In genomic region chr11:62502030-62502730, GRCh38 we compare ENCODE assay signal across 12 cellular contexts. TPM values are rescaled to one million over a fixed set of nuclear protein-coding genes. Genes with fewer than 3 reads are reported as not detected.
DNase-seq lines count a peak whose midpoint lies in the region; ATAC-seq and TF ChIP-seq lines count a peak whose summit lies in the region.
"Had no signal": no experiment of that assay in that cellular context is flagged by ENCODE, and none has a peak within 500 bp of the region (broad histone marks: within the 10 kb centered on the region; RNA-seq: fewer than 3 reads in every experiment).

No MANE protein-coding gene starts in this region.

- DNase-seq in IMR-90 (no peak), lung (ENCODE audit: low spot score) (no peak), superior temporal gyrus (ENCODE audit: extremely low spot score) (no peak)
- DNase-seq in central memory CD8-positive, alpha-beta T cell (ENCODE audit: low spot score in 2 of 2): no peak
- DNase-seq in activated T-cell treated with anti-CD3 and anti-CD28 coated beads, Interleukin-2, amount 50 U/mL, for 72 hours: no peak
- DNase-seq: NCI-H1105 treated with DMSO at 0.1 percent for 48 hours, NCI-H526, WERI-Rb-1 had no signal

- no peak for TF ChIP-seq RAD21 in IMR-90 (IDR thresholded peaks at IDR 0.05; ENCODE audit: low read length)

- intact Hi-C loops in IMR-90 (cut with micrococcal nuclease): no loop called here

- H3K9ac ChIP-seq in IMR-90 (ENCODE audit: low read depth, low read length): no peak overlapping the region
- peak overlapping the region; percentile 16 to 21 for H3K9ac ChIP-seq in stomach smooth muscle (ENCODE audit: low read length in 2 of 2)

- no peak overlapping the region for H3K4me2 ChIP-seq in IMR-90 (ENCODE audit: low read depth, low read length)

- H3K27me3 ChIP-seq in IMR-90 (ENCODE audit: control insufficient read depth, insufficient read depth, low read length): no peaks in the 10 kb centered on the region
- no peaks in the 10 kb centered on the region for H3K27me3 ChIP-seq in lung (ENCODE audit: control insufficient read depth, insufficient read depth)
- H3K27me3 ChIP-seq in stomach smooth muscle (ENCODE audit: control insufficient read depth in 1 of 2, insufficient read depth in 2 of 2, low read length in 2 of 2): no peaks in the 10 kb centered on the region
- H3K27me3 ChIP-seq: SJSA1 had no signal

- ATAC-seq in IMR-90 (ENCODE audit: low read depth) (no peak), lung (ENCODE audit: insufficient read depth, low FRiP score) (no peak), GM21576 (IDR thresholded peaks at IDR 0.05; ENCODE audit: unreplicated experiment) (no peak), GM18519 (IDR thresholded peaks at IDR 0.05; ENCODE audit: low FRiP score, unreplicated experiment) (no peak)
- no peak for ATAC-seq in central memory CD8-positive, alpha-beta T cell (replicated peaks; ENCODE audit: extremely low read depth, poor library complexity, severe bottlenecking)
- ATAC-seq in activated T-cell treated with anti-CD3 and anti-CD28 coated beads, Interleukin-2, amount 50 U/mL, for 72 hours (replicated peaks in 1 of 2): no peak

- H3K9me3 Mint-ChIP-seq in central memory CD8-positive, alpha-beta T cell: no peaks in the 10 kb centered on the region
- no peaks in the 10 kb centered on the region for H3K9me3 Mint-ChIP-seq in activated T-cell treated with anti-CD3 and anti-CD28 coated beads, Interleukin-2, amount 50 U/mL, for 72 hours

- POLR2A ChIA-PET in IMR-90 (lab: Charles Lee; ENCODE audit: unreplicated experiment): no interaction called here

- peaks cover 1 to 5% of the 10 kb centered on the region in 2 experiments; a peak in 1 of 4 replicates for H3K79me1 ChIP-seq in IMR-90 (ENCODE audit: low read depth in 1 of 2, low read length in 2 of 2)

- H4K8ac ChIP-seq in IMR-90 (ENCODE audit: low read depth in 2 of 2, low read length in 2 of 2): 0 out of 4 replicates have a peak overlapping the region, but pooled peaks of 1 of the 2 experiments have one; percentile 4

- no peak overlapping the region for H4K5ac ChIP-seq in IMR-90 (ENCODE audit: low read depth, low read length)

- H2BK20ac ChIP-seq in IMR-90 (ENCODE audit: low read depth, low read length): no peak overlapping the region

- H3K9me1 ChIP-seq in IMR-90 (ENCODE audit: insufficient read depth, low read length): peaks cover 9% of the 10 kb centered on the region

- no peak overlapping the region for H2AK5ac ChIP-seq in IMR-90 (ENCODE audit: low read depth, low read length)

- H3K36me3 ChIP-seq in IMR-90 (ENCODE audit: control insufficient read depth, insufficient read depth, low read length) (no peaks in the 10 kb centered on the region), lung (ENCODE audit: control insufficient read depth in 2 of 2, insufficient read depth in 2 of 2, low read length in 2 of 2) (no peaks in the 10 kb centered on the region), stomach smooth muscle (ENCODE audit: control insufficient read depth in 2 of 2, insufficient read depth in 2 of 2, low read length in 2 of 2) (no peaks in the 10 kb centered on the region)
- H3K36me3 ChIP-seq: SJSA1, WERI-Rb-1 had no signal

- peak overlapping the region; percentile 42; the same call in 1 of the 2 replicates for H3K23ac ChIP-seq in IMR-90 (ENCODE audit: low read depth, low read length)

- CTCF ChIA-PET in IMR-90 (lab: Yijun Ruan, JAX): no interaction called here

- WGBS in IMR-90 (ENCODE audit: extremely low coverage in 2 of 2, insufficient read length in 1 of 2), 2 experiments: no CpG with 5 or more reads among the region's 10 CpGs
- 19 to 21% methylated on average over 10 of the region's 10 CpGs for WGBS in lung, 2 donors

- no peak overlapping the region for H3K56ac ChIP-seq in IMR-90 (ENCODE audit: extremely low read depth, insufficient read depth, low read length)

- TF ChIP-seq CTCF in IMR-90 (conservative IDR thresholded peaks at IDR 0.05; ENCODE audit: low read depth, low read length): no peak
- TF ChIP-seq CTCF in lung (IDR thresholded peaks at IDR 0.05; ENCODE audit: control extremely low read depth, extremely low read depth): no peak

- BruUV-seq in IMR-90 (replicated peaks; lab: Mats Ljungman, UMichigan): no TSS peak

- H3K36me3 Mint-ChIP-seq in central memory CD8-positive, alpha-beta T cell (ENCODE audit: insufficient read depth): peaks cover 4% of the 10 kb centered on the region
- H3K36me3 Mint-ChIP-seq in activated T-cell treated with anti-CD3 and anti-CD28 coated beads, Interleukin-2, amount 50 U/mL, for 72 hours (ENCODE audit: insufficient read depth in 2 of 2): no peaks in the 10 kb centered on the region

- TF ChIP-seq POLR2A in IMR-90 (IDR thresholded peaks at IDR 0.05; ENCODE audit: low read depth, low read length): no peak

- H3K27ac ChIP-seq in IMR-90 (ENCODE audit: insufficient read depth, low read length): no peak overlapping the region
- H3K27ac ChIP-seq in lung (ENCODE audit: low read depth in 1 of 2, low read length in 1 of 2): peak overlapping the region; percentile 60 to 77
- H3K27ac ChIP-seq in stomach smooth muscle (ENCODE audit: low read length): peak overlapping the region; percentile 76
- H3K27ac ChIP-seq: SJSA1, WERI-Rb-1 had no signal

- H4K20me1 ChIP-seq in IMR-90 (ENCODE audit: insufficient read depth, low read length): no peaks in the 10 kb centered on the region

- peak overlapping the region; percentile 3 for H3K27ac Mint-ChIP-seq in central memory CD8-positive, alpha-beta T cell (ENCODE audit: low read depth)
- no peak overlapping the region for H3K27ac Mint-ChIP-seq in activated T-cell treated with anti-CD3 and anti-CD28 coated beads, Interleukin-2, amount 50 U/mL, for 72 hours

- no peak overlapping the region for H3K4me3 Mint-ChIP-seq in central memory CD8-positive, alpha-beta T cell
- H3K4me3 Mint-ChIP-seq in activated T-cell treated with anti-CD3 and anti-CD28 coated beads, Interleukin-2, amount 50 U/mL, for 72 hours: no peak overlapping the region

- H3K4me1 Mint-ChIP-seq in central memory CD8-positive, alpha-beta T cell: peaks cover 13% of the 10 kb centered on the region
- peaks cover 5% of the 10 kb centered on the region for H3K4me1 Mint-ChIP-seq in activated T-cell treated with anti-CD3 and anti-CD28 coated beads, Interleukin-2, amount 50 U/mL, for 72 hours (ENCODE audit: low read depth)

- H4K91ac ChIP-seq in IMR-90 (ENCODE audit: insufficient read depth, low read depth, low read length): no peak overlapping the region

- no peak overlapping the region for H3K14ac ChIP-seq in IMR-90 (replicated peaks; ENCODE audit: low read depth, low read length)

- peak overlapping the region; percentile 40; the same call in 1 of the 2 replicates for H3K4ac ChIP-seq in IMR-90 (ENCODE audit: low read depth, low read length)

- H2BK15ac ChIP-seq in IMR-90 (ENCODE audit: low read depth, low read length): no peak overlapping the region

- in situ Hi-C loops in IMR-90 (cut with MboI; ENCODE audit: low sequenced_read_pairs): no loop called here

- no peaks in the 10 kb centered on the region for H3K27me3 Mint-ChIP-seq in central memory CD8-positive, alpha-beta T cell
- peaks cover 17% of the 10 kb centered on the region for H3K27me3 Mint-ChIP-seq in activated T-cell treated with anti-CD3 and anti-CD28 coated beads, Interleukin-2, amount 50 U/mL, for 72 hours (ENCODE audit: low read depth)

- H3K18ac ChIP-seq in IMR-90 (ENCODE audit: low read depth, low read length): no peak overlapping the region

- H3K4me3 ChIP-seq in IMR-90 (ENCODE audit: insufficient read depth, low read depth, low read length) (no peak overlapping the region), lung (no peak overlapping the region), stomach smooth muscle (ENCODE audit: low read length in 2 of 2) (peak overlapping the region in 1 of 2 donors; percentile 49)
- H3K4me3 ChIP-seq: SJSA1 had no signal

- H2AFZ ChIP-seq in IMR-90 (replicated peaks; ENCODE audit: low read length, poor library complexity): peak overlapping the region; percentile 40

- no peak overlapping the region for H2BK5ac ChIP-seq in IMR-90 (ENCODE audit: low read depth, low read length, poor library complexity, severe bottlenecking)

- dilution Hi-C loops in IMR-90 (cut with HindIII; ENCODE audit: low sequenced_read_pairs, unreplicated experiment): no loop called here

- peak overlapping the region; percentile 10 for H2AK9ac ChIP-seq in IMR-90 (replicated peaks; ENCODE audit: low read depth, low read length, poor library complexity)

- H3K9me3 ChIP-seq in IMR-90 (ENCODE audit: control insufficient read depth, insufficient read depth, low read length): no peaks in the 10 kb centered on the region
- H3K9me3 ChIP-seq in lung (ENCODE audit: control insufficient read depth in 2 of 2, insufficient read depth in 1 of 2, low read length in 1 of 2): no peaks in the 10 kb centered on the region
- H3K9me3 ChIP-seq in stomach smooth muscle (ENCODE audit: control insufficient read depth in 2 of 2, low read length in 2 of 2): no peaks in the 10 kb centered on the region
- H3K9me3 ChIP-seq: SJSA1 had no signal

- H2BK120ac ChIP-seq in IMR-90 (ENCODE audit: low read depth, low read length): no peak overlapping the region

- H3K4me1 ChIP-seq in IMR-90 (ENCODE audit: control insufficient read depth, insufficient read depth, low read length): peaks cover 12% of the 10 kb centered on the region
- H3K4me1 ChIP-seq in lung (ENCODE audit: control insufficient read depth in 2 of 2, insufficient read depth in 2 of 2, low read length in 2 of 2): peaks cover 13 to 23% of the 10 kb centered on the region in 2 donors
- H3K4me1 ChIP-seq in stomach smooth muscle (ENCODE audit: control insufficient read depth, insufficient read depth, low read length): peaks cover 67% of the 10 kb centered on the region

TF ChIP-seq in IMR-90, 13 proteins besides CTCF, POLR2A, EP300 and RAD21 (continues in another document):
- TF ChIP-seq RFX5 (IDR thresholded peaks at IDR 0.05; ENCODE audit: low read depth, low read length) (no peak), ELK1 (IDR thresholded peaks at IDR 0.05; ENCODE audit: borderline replicate concordance, low read depth, low read length) (no peak), CEBPB (IDR thresholded peaks at IDR 0.05; ENCODE audit: low read depth, low read length) (no peak)

RNA-seq across cellular contexts. Expression of gene AHNAK, which starts 44.4 kb away (rescaled TPM):
- 695 and 735 TPM in 2 replicates for total RNA-seq in IMR-90 (2012; rRNA removed)
- 80.7 and 95.1 TPM in 2 replicates for polyA plus RNA-seq in IMR-90 (2012; rRNA removed)
- polyA plus RNA-seq in IMR-90 (2012; cell fraction: cytosol; rRNA removed): 22.8 and 36.6 TPM in 2 replicates
- polyA plus RNA-seq in IMR-90 (2012; cell fraction: nucleus; rRNA removed; ENCODE audit: low replicate concordance): 45.0 and 186 TPM in 2 replicates
- total RNA-seq in lung: 100 to 1,000 TPM; 396 to 707 TPM
- polyA plus RNA-seq in lung: 10 to 100 TPM; 66.5 to 79.9 TPM
- 100 to 1,000 TPM in 1 of 2 donors, 10 to 100 TPM in 1; 80.3 to 131 TPM for total RNA-seq in activated T-cell treated with anti-CD3 and anti-CD28 coated beads, Interleukin-2, amount 50 U/mL, for 72 hours
